Comparison of ENCODE assay signal across 11 cellular contexts in the genomic region with DNA sequence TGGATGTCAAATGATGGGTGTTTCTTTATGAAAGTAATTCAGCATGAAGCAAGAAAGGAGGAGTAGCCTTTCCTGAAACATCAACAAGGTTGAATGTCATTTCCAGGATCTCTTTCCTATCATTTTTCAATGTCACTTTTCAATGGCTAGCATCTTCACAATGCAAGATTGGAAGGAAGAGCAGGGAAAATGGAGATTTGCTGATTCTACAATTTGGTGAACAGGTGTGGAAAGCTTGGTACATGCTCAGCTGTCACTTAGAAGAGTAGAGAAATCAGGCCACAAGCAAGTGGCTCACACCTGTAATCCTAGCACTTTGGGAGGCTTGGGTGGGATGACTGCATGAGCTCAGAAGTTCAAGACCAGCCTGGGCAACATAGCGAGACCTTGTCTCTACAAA.
"Had no signal": no experiment of that assay in that cellular context is flagged by ENCODE, and none has a peak within 500 bp of the region (broad histone marks: within the 10 kb centered on the region; RNA-seq: fewer than 3 reads in every experiment).

No MANE protein-coding gene starts in this region.

- H3K4me2 ChIP-seq: GM23338 had no signal

- H3K9me3 ChIP-seq: HAP-1 had no signal

- H3K36me3 ChIP-seq: HAP-1 had no signal

- ATAC-seq: GM23338, HCT116 had no signal

- H3K9ac ChIP-seq: GM23248 had no signal

- DNase-seq: GM23248, GOT3, H7, H9, HCEC 1CT, HFFc6 had no signal

- H2AFZ ChIP-seq: GM23248, GM23338 had no signal

- H3K4me3 ChIP-seq: GM23248, GM23338, HAP-1 had no signal

- H3K27ac ChIP-seq: GM23248 had no signal

- FAIRE-seq: H1, H54 had no signal
